Comparison of ENCODE assay signal across 8 cellular contexts in genomic region chr1:10074059-10074854, GRCh38. TPM values are rescaled to one million over a fixed set of nuclear protein-coding genes. Genes with fewer than 3 reads are reported as not detected.
DNase-seq lines count a peak whose midpoint lies in the region; ATAC-seq and TF ChIP-seq lines count a peak whose summit lies in the region.

No MANE protein-coding gene starts in this region.

- WGBS in esophagus, 2 donors, result 37 to 42% methylated on average over 5 of the region's 5 CpGs

- peak overlapping the region; percentile 44 for H3K4me2 ChIP-seq in KMS-11
- peak overlapping the region; percentile 57 for H3K4me2 ChIP-seq in osteoblast (ENCODE audit: insufficient read depth, low read length)

- no peaks in the 10 kb centered on the region; the same call in 1 of the 2 replicates for H3K79me2 ChIP-seq in KMS-11 (ENCODE audit: insufficient read depth, low read depth)
- peaks cover 39% of the 10 kb centered on the region for H3K79me2 ChIP-seq in osteoblast (ENCODE audit: insufficient read depth, low read length)

- CTCF ChIA-PET in activated CD8-positive, alpha-beta T cell treated with anti-CD3 and anti-CD28 coated beads, Interleukin-2, amount 10 ng/mL, durations not matched to agents 7 days and 5 days (lab: Charles Lee), result no interaction called here

- no peaks in the 10 kb centered on the region for H3K27me3 Mint-ChIP-seq in activated CD8-positive, alpha-beta T cell treated with anti-CD3 and anti-CD28 coated beads, Interleukin-2, amount 10 ng/mL, durations not matched to agents 7 days and 5 days (ENCODE audit: low read depth)

- H3K4me3 Mint-ChIP-seq in activated CD8-positive, alpha-beta T cell treated with anti-CD3 and anti-CD28 coated beads, Interleukin-2, amount 10 ng/mL, durations not matched to agents 7 days and 5 days, result no peak overlapping the region

- peak overlapping the region; percentile 18; the same call in 1 of the 2 replicates for H3K27ac ChIP-seq in KMS-11
- peak overlapping the region; percentile 74 to 90 for H3K27ac ChIP-seq in esophagus (ENCODE audit: low read depth in 2 of 2, low read length in 1 of 2)
- H3K27ac ChIP-seq in osteoblast (ENCODE audit: low read depth, low read length), result peak overlapping the region; percentile 82
- H3K27ac ChIP-seq in thoracic aorta, result peak overlapping the region; percentile 45 to 62

- H3K9me3 ChIP-seq in esophagus (ENCODE audit: control insufficient read depth in 2 of 2, insufficient read depth in 1 of 2, low read depth in 1 of 2, low read length in 1 of 2), result no peaks in the 10 kb centered on the region
- H3K9me3 ChIP-seq in osteoblast (ENCODE audit: low read depth, low read length), result no peaks in the 10 kb centered on the region
- H3K9me3 ChIP-seq in thoracic aorta, result no peaks in the 10 kb centered on the region

- H3K4me3 ChIP-seq in KMS-11 (IDR thresholded peaks at IDR 0.05; ENCODE audit: insufficient read depth, low read depth, low read length) (no peak overlapping the region), esophagus (ENCODE audit: low read depth in 1 of 2, low read length in 2 of 2) (no peak overlapping the region), osteoblast (ENCODE audit: insufficient read depth, low read length) (no peak overlapping the region), thoracic aorta (no peak overlapping the region)

- no peak overlapping the region for H3K27ac Mint-ChIP-seq in activated CD8-positive, alpha-beta T cell treated with anti-CD3 and anti-CD28 coated beads, Interleukin-2, amount 10 ng/mL, durations not matched to agents 7 days and 5 days

- H4K20me1 ChIP-seq in KMS-11 (ENCODE audit: insufficient read depth) (no peaks in the 10 kb centered on the region), osteoblast (ENCODE audit: insufficient read depth, low read length) (peaks cover 16% of the 10 kb centered on the region)

- peaks cover 21% of the 10 kb centered on the region for H3K4me1 Mint-ChIP-seq in activated CD8-positive, alpha-beta T cell treated with anti-CD3 and anti-CD28 coated beads, Interleukin-2, amount 10 ng/mL, durations not matched to agents 7 days and 5 days (ENCODE audit: low read depth)

- peaks cover 22% of the 10 kb centered on the region for H3K4me1 ChIP-seq in KMS-11 (ENCODE audit: low read depth, poor library complexity, severe bottlenecking)
- peaks cover 0 to 13% of the 10 kb centered on the region in 2 donors for H3K4me1 ChIP-seq in esophagus (ENCODE audit: control insufficient read depth in 2 of 2, insufficient read depth in 2 of 2, low read length in 1 of 2)
- H3K4me1 ChIP-seq in osteoblast (ENCODE audit: insufficient read depth, low read length), result peaks cover 24% of the 10 kb centered on the region
- peaks cover 11 to 29% of the 10 kb centered on the region in 2 donors for H3K4me1 ChIP-seq in thoracic aorta (ENCODE audit: control insufficient read depth in 1 of 2, low read depth in 2 of 2)

- H3K9ac ChIP-seq in KMS-11, result no peak overlapping the region

- DNase-seq in GDM1 (lab: John Stamatoyannopoulos, UW) (peak; percentile 76), osteoblast (ENCODE audit: insufficient read length, low spot score, missing footprints) (peak; percentile 93), thoracic aorta (ENCODE audit: low spot score) (peak; percentile 22), NCI-H1105 treated with DMSO at 0.1 percent for 48 hours (lab: John Stamatoyannopoulos, UW) (no peak)
- DNase-seq in activated CD8-positive, alpha-beta T cell treated with anti-CD3 and anti-CD28 coated beads, Interleukin-2, amount 10 ng/mL, durations not matched to agents 7 days and 5 days, result peak; percentile 78

- peaks cover 7% of the 10 kb centered on the region for H3K36me3 Mint-ChIP-seq in activated CD8-positive, alpha-beta T cell treated with anti-CD3 and anti-CD28 coated beads, Interleukin-2, amount 10 ng/mL, durations not matched to agents 7 days and 5 days (ENCODE audit: low read depth)

- ATAC-seq in activated CD8-positive, alpha-beta T cell treated with anti-CD3 and anti-CD28 coated beads, Interleukin-2, amount 10 ng/mL, durations not matched to agents 7 days and 5 days, result peak; percentile 95
- ATAC-seq in thoracic aorta (ENCODE audit: insufficient number of reproducible peaks, low FRiP score, low read depth) (no peak), HG03354 (IDR thresholded peaks at IDR 0.05; ENCODE audit: poor library complexity, severe bottlenecking, unreplicated experiment) (no peak)

- H3K27me3 ChIP-seq in KMS-11 (ENCODE audit: insufficient read depth, low read depth) (no peaks in the 10 kb centered on the region), esophagus (ENCODE audit: control insufficient read depth in 1 of 2, insufficient read depth in 2 of 2, low read length in 2 of 2) (no peaks in the 10 kb centered on the region), osteoblast (ENCODE audit: insufficient read depth, low read length) (no peaks in the 10 kb centered on the region), thoracic aorta (replicated peaks; ENCODE audit: insufficient read depth) (no peaks in the 10 kb centered on the region)

- H2AFZ ChIP-seq in KMS-11 (ENCODE audit: low read depth) (no peak overlapping the region), osteoblast (ENCODE audit: low read length) (no peak overlapping the region)

- no peak for TF ChIP-seq CTCF in KMS-11 (conservative IDR thresholded peaks at IDR 0.05; ENCODE audit: low read depth, low read length)
- no peak for TF ChIP-seq CTCF in osteoblast (IDR thresholded peaks at IDR 0.05; ENCODE audit: extremely low read depth, low read depth, low read length)
- TF ChIP-seq CTCF in thoracic aorta (IDR thresholded peaks at IDR 0.05), result no peak

- POLR2A ChIA-PET in activated CD8-positive, alpha-beta T cell treated with anti-CD3 and anti-CD28 coated beads, Interleukin-2, amount 10 ng/mL, durations not matched to agents 7 days and 5 days (lab: Charles Lee), result no interaction called here

- H3K36me3 ChIP-seq in KMS-11 (ENCODE audit: insufficient read depth) (no peaks in the 10 kb centered on the region), esophagus (ENCODE audit: control insufficient read depth in 2 of 2, insufficient read depth in 2 of 2, low read length in 1 of 2) (no peaks in the 10 kb centered on the region), osteoblast (ENCODE audit: insufficient read depth, low read length) (no peaks in the 10 kb centered on the region), thoracic aorta (no peaks in the 10 kb centered on the region)

- no peaks in the 10 kb centered on the region for H3K9me3 Mint-ChIP-seq in activated CD8-positive, alpha-beta T cell treated with anti-CD3 and anti-CD28 coated beads, Interleukin-2, amount 10 ng/mL, durations not matched to agents 7 days and 5 days (ENCODE audit: insufficient read depth)

RNA-seq across cellular contexts. Expression of gene UBE4B, which starts 41.5 kb away (rescaled TPM):
- total RNA-seq in activated CD8-positive, alpha-beta T cell treated with anti-CD3 and anti-CD28 coated beads, Interleukin-2, amount 10 ng/mL, durations not matched to agents 7 days and 5 days, result 10 to 100 TPM; 30.7 to 32.0 TPM
- polyA plus RNA-seq in esophagus, result 10 to 100 TPM; 15.6 to 23.2 TPM
- 73.1 and 76.6 TPM in 2 replicates for total RNA-seq in osteoblast
- total RNA-seq in thoracic aorta, result 10 to 100 TPM; 55.0 to 89.2 TPM

Comparison
In these comparisons a context has a peak if more than half of its experiments do, and no peak if none do; other contexts are left out.
1. H3K27ac ChIP-seq: peak in every context shown above with its lines; median percentile 82 in esophagus; 82 in osteoblast; 54 in thoracic aorta; 18 in KMS-11.